ENCODE assay signal across 1 cellular context in the genomic region with DNA sequence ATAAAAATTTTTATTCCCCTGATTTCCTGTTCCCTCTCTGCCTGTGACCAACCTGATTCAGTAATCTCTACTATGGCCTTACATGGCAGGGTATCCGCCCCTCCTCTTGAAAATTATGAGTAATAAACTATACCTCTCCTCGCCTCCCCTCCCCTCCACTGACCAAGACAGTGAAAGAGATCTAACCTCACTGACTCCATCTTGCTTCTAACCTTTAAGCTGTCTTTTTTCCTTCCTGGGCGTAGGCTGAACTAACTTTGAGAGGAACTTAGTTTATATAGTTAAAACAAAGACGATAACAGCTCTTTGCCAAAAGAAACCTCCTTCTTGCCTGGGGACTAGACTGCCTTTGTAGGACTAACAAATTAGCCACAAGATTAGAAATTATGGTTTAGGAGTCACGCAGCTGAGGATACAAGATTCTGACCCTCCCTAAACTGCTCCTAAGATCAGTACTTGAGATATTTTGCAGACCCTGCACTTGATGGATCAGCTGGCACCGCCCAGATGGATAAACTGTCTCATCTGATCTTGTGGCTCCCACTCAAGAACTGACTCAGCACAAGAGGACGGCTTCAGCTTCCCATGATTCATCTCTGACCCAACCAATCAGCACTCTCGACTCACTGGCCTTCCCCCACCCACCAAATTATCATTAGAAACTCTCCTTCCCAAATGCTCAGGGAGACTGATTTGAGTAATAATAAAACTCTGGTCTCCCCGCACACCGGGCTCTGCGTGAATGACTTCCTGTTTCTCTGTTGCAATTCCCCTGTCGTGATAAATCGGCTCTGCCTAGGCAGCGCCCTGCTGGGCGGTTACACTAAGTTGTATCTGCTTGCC.
TF ChIP-seq lines count a peak whose summit lies in the region.

No MANE protein-coding gene starts in this region.

TF ChIP-seq in K562, 482 proteins besides CTCF, POLR2A, EP300 and RAD21 (continued from another document and continues in another):
- TF ChIP-seq GTF2A2 (tag; IDR thresholded peaks at IDR 0.05) (peak; percentile 90), MED1 (CRISPR knock-in tag; IDR thresholded peaks at IDR 0.05; ENCODE audit: borderline replicate concordance) (no peak), SIRT6 (IDR thresholded peaks at IDR 0.05; ENCODE audit: low read depth, low read length) (no peak), CXXC5 (CRISPR knock-in tag; IDR thresholded peaks at IDR 0.05) (peak; percentile 67), NCOR1 (IDR thresholded peaks at IDR 0.05) (no peak), ZNF79 (CRISPR knock-in tag; IDR thresholded peaks at IDR 0.05; ENCODE audit: low read depth) (peak; percentile 84), NONO (IDR thresholded peaks at IDR 0.05; ENCODE audit: low read depth in 2 of 2, low read length in 1 of 2) (no peak), FOXJ2 (tag; IDR thresholded peaks at IDR 0.05) (0 out of 2 replicates have a peak, but pooled peaks have one; percentile 27), CBX1 (IDR thresholded peaks at IDR 0.05; ENCODE audit: low read depth) (no peak), ZFP36 (IDR thresholded peaks at IDR 0.05; ENCODE audit: low read depth, low read length, partially characterized antibody) (no peak), PYGO2 (tag; IDR thresholded peaks at IDR 0.05) (no peak), JUNB (CRISPR knock-in tag; conservative IDR thresholded peaks at IDR 0.05) (no peak), ZNF507 (tag; conservative IDR thresholded peaks at IDR 0.05) (no peak), TEAD2 (tag; IDR thresholded peaks at IDR 0.05) (no peak), ZFX (CRISPR knock-in tag; IDR thresholded peaks at IDR 0.05) (no peak), EGR1 (conservative IDR thresholded peaks at IDR 0.05) (no peak), BRCA1 (IDR thresholded peaks at IDR 0.05) (no peak), BRCA1 (CRISPR knock-in tag; IDR thresholded peaks at IDR 0.05) (no peak), ZNF140 (CRISPR knock-in tag; IDR thresholded peaks at IDR 0.05) (no peak), ZBTB1 (CRISPR knock-in tag; IDR thresholded peaks at IDR 0.05; ENCODE audit: borderline replicate concordance, low read depth) (no peak), U2AF2 (optimal IDR thresholded peaks at IDR 0.05; ENCODE audit: low read depth, low read length) (no peak), C11orf30 (IDR thresholded peaks at IDR 0.05; ENCODE audit: low read depth) (peak; percentile 89), EP400 (IDR thresholded peaks at IDR 0.05) (no peak), SMARCA5 (IDR thresholded peaks at IDR 0.05) (no peak), RNF2 (IDR thresholded peaks at IDR 0.05) (no peak), RB1 (IDR thresholded peaks at IDR 0.05; ENCODE audit: low read depth) (no peak), NBN (IDR thresholded peaks at IDR 0.05; ENCODE audit: low read depth) (no peak), ZNF75A (CRISPR knock-in tag; IDR thresholded peaks at IDR 0.05) (no peak), MAZ (CRISPR knock-in tag; conservative IDR thresholded peaks at IDR 0.05 in 1 of 2, IDR thresholded peaks at IDR 0.05 in 1 of 2) (peak in 1 of 2 experiments; percentile 78; a peak in 2 of 4 replicates), FOS (IDR thresholded peaks at IDR 0.05; ENCODE audit: extremely low read depth, insufficient read length) (no peak), TAF1 (IDR thresholded peaks at IDR 0.05; ENCODE audit: control insufficient read depth, extremely low read depth, insufficient read depth, low read length, severe bottlenecking) (no peak), CREBBP (IDR thresholded peaks at IDR 0.05; ENCODE audit: low read depth, low read length) (no peak)
- TF ChIP-seq, protein P1, sequence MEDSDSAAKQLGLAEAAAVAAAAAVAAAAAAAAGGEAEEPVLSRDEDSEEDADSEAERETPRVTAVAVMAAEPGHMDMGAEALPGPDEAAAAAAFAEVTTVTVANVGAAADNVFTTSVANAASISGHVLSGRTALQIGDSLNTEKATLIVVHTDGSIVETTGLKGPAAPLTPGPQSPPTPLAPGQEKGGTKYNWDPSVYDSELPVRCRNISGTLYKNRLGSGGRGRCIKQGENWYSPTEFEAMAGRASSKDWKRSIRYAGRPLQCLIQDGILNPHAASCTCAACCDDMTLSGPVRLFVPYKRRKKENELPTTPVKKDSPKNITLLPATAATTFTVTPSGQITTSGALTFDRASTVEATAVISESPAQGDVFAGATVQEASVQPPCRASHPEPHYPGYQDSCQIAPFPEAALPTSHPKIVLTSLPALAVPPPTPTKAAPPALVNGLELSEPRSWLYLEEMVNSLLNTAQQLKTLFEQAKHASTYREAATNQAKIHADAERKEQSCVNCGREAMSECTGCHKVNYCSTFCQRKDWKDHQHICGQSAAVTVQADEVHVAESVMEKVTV (CRISPR knock-in tag; IDR thresholded peaks at IDR 0.05) = no peak
- TF ChIP-seq, protein P2, sequence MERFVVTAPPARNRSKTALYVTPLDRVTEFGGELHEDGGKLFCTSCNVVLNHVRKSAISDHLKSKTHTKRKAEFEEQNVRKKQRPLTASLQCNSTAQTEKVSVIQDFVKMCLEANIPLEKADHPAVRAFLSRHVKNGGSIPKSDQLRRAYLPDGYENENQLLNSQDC (CRISPR knock-in tag; IDR thresholded peaks at IDR 0.05) = no peak
- TF ChIP-seq, protein P3, sequence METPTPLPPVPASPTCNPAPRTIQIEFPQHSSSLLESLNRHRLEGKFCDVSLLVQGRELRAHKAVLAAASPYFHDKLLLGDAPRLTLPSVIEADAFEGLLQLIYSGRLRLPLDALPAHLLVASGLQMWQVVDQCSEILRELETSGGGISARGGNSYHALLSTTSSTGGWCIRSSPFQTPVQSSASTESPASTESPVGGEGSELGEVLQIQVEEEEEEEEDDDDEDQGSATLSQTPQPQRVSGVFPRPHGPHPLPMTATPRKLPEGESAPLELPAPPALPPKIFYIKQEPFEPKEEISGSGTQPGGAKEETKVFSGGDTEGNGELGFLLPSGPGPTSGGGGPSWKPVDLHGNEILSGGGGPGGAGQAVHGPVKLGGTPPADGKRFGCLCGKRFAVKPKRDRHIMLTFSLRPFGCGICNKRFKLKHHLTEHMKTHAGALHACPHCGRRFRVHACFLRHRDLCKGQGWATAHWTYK (CRISPR knock-in tag; IDR thresholded peaks at IDR 0.05) = peak; percentile 96
- TF ChIP-seq, protein P4, sequence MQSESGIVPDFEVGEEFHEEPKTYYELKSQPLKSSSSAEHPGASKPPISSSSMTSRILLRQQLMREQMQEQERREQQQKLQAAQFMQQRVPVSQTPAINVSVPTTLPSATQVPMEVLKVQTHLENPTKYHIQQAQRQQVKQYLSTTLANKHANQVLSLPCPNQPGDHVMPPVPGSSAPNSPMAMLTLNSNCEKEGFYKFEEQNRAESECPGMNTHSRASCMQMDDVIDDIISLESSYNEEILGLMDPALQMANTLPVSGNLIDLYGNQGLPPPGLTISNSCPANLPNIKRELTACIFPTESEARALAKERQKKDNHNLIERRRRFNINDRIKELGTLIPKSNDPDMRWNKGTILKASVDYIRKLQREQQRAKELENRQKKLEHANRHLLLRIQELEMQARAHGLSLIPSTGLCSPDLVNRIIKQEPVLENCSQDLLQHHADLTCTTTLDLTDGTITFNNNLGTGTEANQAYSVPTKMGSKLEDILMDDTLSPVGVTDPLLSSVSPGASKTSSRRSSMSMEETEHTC (IDR thresholded peaks at IDR 0.05) = no peak
- TF ChIP-seq, protein P5, sequence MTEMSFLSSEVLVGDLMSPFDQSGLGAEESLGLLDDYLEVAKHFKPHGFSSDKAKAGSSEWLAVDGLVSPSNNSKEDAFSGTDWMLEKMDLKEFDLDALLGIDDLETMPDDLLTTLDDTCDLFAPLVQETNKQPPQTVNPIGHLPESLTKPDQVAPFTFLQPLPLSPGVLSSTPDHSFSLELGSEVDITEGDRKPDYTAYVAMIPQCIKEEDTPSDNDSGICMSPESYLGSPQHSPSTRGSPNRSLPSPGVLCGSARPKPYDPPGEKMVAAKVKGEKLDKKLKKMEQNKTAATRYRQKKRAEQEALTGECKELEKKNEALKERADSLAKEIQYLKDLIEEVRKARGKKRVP (CRISPR knock-in tag; IDR thresholded peaks at IDR 0.05) = peak; percentile 71; the same call in 1 of the 2 replicates
- TF ChIP-seq, protein P6, sequence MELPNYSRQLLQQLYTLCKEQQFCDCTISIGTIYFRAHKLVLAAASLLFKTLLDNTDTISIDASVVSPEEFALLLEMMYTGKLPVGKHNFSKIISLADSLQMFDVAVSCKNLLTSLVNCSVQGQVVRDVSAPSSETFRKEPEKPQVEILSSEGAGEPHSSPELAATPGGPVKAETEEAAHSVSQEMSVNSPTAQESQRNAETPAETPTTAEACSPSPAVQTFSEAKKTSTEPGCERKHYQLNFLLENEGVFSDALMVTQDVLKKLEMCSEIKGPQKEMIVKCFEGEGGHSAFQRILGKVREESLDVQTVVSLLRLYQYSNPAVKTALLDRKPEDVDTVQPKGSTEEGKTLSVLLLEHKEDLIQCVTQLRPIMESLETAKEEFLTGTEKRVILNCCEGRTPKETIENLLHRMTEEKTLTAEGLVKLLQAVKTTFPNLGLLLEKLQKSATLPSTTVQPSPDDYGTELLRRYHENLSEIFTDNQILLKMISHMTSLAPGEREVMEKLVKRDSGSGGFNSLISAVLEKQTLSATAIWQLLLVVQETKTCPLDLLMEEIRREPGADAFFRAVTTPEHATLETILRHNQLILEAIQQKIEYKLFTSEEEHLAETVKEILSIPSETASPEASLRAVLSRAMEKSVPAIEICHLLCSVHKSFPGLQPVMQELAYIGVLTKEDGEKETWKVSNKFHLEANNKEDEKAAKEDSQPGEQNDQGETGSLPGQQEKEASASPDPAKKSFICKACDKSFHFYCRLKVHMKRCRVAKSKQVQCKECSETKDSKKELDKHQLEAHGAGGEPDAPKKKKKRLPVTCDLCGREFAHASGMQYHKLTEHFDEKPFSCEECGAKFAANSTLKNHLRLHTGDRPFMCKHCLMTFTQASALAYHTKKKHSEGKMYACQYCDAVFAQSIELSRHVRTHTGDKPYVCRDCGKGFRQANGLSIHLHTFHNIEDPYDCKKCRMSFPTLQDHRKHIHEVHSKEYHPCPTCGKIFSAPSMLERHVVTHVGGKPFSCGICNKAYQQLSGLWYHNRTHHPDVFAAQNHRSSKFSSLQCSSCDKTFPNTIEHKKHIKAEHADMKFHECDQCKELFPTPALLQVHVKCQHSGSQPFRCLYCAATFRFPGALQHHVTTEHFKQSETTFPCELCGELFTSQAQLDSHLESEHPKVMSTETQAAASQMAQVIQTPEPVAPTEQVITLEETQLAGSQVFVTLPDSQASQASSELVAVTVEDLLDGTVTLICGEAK (IDR thresholded peaks at IDR 0.05) = no peak
- TF ChIP-seq, protein P6 (CRISPR knock-in tag; IDR thresholded peaks at IDR 0.05) = no peak
- TF ChIP-seq, protein P7, sequence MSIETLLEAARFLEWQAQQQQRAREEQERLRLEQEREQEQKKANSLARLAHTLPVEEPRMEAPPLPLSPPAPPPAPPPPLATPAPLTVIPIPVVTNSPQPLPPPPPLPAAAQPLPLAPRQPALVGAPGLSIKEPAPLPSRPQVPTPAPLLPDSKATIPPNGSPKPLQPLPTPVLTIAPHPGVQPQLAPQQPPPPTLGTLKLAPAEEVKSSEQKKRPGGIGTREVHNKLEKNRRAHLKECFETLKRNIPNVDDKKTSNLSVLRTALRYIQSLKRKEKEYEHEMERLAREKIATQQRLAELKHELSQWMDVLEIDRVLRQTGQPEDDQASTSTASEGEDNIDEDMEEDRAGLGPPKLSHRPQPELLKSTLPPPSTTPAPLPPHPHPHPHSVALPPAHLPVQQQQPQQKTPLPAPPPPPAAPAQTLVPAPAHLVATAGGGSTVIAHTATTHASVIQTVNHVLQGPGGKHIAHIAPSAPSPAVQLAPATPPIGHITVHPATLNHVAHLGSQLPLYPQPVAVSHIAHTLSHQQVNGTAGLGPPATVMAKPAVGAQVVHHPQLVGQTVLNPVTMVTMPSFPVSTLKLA (conservative IDR thresholded peaks at IDR 0.05) = no peak
- TF ChIP-seq, protein P8, sequence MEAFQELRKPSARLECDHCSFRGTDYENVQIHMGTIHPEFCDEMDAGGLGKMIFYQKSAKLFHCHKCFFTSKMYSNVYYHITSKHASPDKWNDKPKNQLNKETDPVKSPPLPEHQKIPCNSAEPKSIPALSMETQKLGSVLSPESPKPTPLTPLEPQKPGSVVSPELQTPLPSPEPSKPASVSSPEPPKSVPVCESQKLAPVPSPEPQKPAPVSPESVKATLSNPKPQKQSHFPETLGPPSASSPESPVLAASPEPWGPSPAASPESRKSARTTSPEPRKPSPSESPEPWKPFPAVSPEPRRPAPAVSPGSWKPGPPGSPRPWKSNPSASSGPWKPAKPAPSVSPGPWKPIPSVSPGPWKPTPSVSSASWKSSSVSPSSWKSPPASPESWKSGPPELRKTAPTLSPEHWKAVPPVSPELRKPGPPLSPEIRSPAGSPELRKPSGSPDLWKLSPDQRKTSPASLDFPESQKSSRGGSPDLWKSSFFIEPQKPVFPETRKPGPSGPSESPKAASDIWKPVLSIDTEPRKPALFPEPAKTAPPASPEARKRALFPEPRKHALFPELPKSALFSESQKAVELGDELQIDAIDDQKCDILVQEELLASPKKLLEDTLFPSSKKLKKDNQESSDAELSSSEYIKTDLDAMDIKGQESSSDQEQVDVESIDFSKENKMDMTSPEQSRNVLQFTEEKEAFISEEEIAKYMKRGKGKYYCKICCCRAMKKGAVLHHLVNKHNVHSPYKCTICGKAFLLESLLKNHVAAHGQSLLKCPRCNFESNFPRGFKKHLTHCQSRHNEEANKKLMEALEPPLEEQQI (IDR thresholded peaks at IDR 0.05) = no peak
